1 cellular context compared by ENCODE assay signal in the genomic region with DNA sequence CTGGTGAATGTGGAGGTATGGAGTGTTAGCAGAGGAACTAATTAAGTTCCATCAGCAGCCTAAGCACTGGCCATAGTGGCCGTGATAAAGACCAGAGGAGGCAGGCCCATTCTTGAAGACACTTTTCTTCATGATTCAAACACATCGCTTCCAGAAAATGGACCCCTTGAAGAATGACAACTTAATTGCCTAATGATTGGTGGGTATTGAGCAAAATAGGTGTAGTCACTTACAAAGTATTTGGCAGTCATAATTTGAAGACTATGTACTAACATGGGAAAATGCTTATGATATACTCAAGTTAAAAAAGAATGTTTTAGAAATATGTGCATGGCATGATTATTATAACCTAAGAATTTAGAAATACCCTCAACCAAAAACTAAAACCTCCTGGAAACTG.
TF ChIP-seq lines count a peak whose summit lies in the region.

No MANE protein-coding gene starts in this region.

TF ChIP-seq in SK-N-SH, 30 proteins besides CTCF, POLR2A, EP300 and RAD21 (continued from another document):
- TF ChIP-seq MXI1 (IDR thresholded peaks at IDR 0.05; ENCODE audit: low read depth, low read length) (no peak), RCOR1 (IDR thresholded peaks at IDR 0.05; ENCODE audit: low read length) (no peak), TAF1 (IDR thresholded peaks at IDR 0.05; ENCODE audit: borderline replicate concordance, low read depth, low read length) (no peak), POLR2AphosphoS5 (IDR thresholded peaks at IDR 0.05; ENCODE audit: low read depth, low read length) (no peak), RFX5 (IDR thresholded peaks at IDR 0.05; ENCODE audit: low read length) (no peak), SMC3 (IDR thresholded peaks at IDR 0.05; ENCODE audit: low read depth, low read length) (no peak), GATA2 (CRISPR knock-in tag; IDR thresholded peaks at IDR 0.05) (no peak), YY1 (IDR thresholded peaks at IDR 0.05; ENCODE audit: low read depth) (no peak), NFIC (IDR thresholded peaks at IDR 0.05; ENCODE audit: borderline replicate concordance) (no peak)
- TF ChIP-seq, protein P1, sequence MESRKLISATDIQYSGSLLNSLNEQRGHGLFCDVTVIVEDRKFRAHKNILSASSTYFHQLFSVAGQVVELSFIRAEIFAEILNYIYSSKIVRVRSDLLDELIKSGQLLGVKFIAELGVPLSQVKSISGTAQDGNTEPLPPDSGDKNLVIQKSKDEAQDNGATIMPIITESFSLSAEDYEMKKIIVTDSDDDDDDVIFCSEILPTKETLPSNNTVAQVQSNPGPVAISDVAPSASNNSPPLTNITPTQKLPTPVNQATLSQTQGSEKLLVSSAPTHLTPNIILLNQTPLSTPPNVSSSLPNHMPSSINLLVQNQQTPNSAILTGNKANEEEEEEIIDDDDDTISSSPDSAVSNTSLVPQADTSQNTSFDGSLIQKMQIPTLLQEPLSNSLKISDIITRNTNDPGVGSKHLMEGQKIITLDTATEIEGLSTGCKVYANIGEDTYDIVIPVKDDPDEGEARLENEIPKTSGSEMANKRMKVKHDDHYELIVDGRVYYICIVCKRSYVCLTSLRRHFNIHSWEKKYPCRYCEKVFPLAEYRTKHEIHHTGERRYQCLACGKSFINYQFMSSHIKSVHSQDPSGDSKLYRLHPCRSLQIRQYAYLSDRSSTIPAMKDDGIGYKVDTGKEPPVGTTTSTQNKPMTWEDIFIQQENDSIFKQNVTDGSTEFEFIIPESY (IDR thresholded peaks at IDR 0.05; ENCODE audit: borderline replicate concordance, low read depth) = no peak
- TF ChIP-seq, protein P2, sequence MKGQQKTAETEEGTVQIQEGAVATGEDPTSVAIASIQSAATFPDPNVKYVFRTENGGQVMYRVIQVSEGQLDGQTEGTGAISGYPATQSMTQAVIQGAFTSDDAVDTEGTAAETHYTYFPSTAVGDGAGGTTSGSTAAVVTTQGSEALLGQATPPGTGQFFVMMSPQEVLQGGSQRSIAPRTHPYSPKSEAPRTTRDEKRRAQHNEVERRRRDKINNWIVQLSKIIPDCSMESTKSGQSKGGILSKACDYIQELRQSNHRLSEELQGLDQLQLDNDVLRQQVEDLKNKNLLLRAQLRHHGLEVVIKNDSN (IDR thresholded peaks at IDR 0.05; ENCODE audit: borderline replicate concordance, low read depth) = no peak
- TF ChIP-seq, protein P3, sequence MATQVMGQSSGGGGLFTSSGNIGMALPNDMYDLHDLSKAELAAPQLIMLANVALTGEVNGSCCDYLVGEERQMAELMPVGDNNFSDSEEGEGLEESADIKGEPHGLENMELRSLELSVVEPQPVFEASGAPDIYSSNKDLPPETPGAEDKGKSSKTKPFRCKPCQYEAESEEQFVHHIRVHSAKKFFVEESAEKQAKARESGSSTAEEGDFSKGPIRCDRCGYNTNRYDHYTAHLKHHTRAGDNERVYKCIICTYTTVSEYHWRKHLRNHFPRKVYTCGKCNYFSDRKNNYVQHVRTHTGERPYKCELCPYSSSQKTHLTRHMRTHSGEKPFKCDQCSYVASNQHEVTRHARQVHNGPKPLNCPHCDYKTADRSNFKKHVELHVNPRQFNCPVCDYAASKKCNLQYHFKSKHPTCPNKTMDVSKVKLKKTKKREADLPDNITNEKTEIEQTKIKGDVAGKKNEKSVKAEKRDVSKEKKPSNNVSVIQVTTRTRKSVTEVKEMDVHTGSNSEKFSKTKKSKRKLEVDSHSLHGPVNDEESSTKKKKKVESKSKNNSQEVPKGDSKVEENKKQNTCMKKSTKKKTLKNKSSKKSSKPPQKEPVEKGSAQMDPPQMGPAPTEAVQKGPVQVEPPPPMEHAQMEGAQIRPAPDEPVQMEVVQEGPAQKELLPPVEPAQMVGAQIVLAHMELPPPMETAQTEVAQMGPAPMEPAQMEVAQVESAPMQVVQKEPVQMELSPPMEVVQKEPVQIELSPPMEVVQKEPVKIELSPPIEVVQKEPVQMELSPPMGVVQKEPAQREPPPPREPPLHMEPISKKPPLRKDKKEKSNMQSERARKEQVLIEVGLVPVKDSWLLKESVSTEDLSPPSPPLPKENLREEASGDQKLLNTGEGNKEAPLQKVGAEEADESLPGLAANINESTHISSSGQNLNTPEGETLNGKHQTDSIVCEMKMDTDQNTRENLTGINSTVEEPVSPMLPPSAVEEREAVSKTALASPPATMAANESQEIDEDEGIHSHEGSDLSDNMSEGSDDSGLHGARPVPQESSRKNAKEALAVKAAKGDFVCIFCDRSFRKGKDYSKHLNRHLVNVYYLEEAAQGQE (IDR thresholded peaks at IDR 0.05; ENCODE audit: low read depth, low read length) = no peak
- TF ChIP-seq, protein P4, sequence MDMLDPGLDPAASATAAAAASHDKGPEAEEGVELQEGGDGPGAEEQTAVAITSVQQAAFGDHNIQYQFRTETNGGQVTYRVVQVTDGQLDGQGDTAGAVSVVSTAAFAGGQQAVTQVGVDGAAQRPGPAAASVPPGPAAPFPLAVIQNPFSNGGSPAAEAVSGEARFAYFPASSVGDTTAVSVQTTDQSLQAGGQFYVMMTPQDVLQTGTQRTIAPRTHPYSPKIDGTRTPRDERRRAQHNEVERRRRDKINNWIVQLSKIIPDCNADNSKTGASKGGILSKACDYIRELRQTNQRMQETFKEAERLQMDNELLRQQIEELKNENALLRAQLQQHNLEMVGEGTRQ (IDR thresholded peaks at IDR 0.05; ENCODE audit: borderline replicate concordance, low read depth, low read length) = no peak
